In genomic region chr17:42270596-42270995, GRCh38 we compare ENCODE assay signal across 15 cellular contexts. TPM values are rescaled to one million over a fixed set of nuclear protein-coding genes. Genes with fewer than 3 reads are reported as not detected.
DNase-seq lines count a peak whose midpoint lies in the region; ATAC-seq and TF ChIP-seq lines count a peak whose summit lies in the region.
"Had no signal": no experiment of that assay in that cellular context is flagged by ENCODE, and none has a peak within 500 bp of the region (broad histone marks: within the 10 kb centered on the region; RNA-seq: fewer than 3 reads in every experiment).

No MANE protein-coding gene starts in this region.

- intact Hi-C loops in activated T-helper 2 cell treated with anti-CD3 and anti-CD28 coated beads, Interferon-gamma antibody, Interleukin-2, Interleukin-4, amounts not matched to agents 10 μg/mL and 5 μg/mL and 100 μg/mL, durations not matched to agents 14 hours and 24 hours and 36 hours (cut with micrococcal nuclease): loop anchor here (5.0 kb wide), 2 partner anchors 72 to 403 kb away; partner anchors contain the start of gene KLHL11
- intact Hi-C loops in dorsolateral prefrontal cortex (cut with DNase I): no loop called here

- H3K9me3 Mint-ChIP-seq in stimulated activated naive CD8-positive, alpha-beta T cell treated with anti-CD3 and anti-CD28 coated beads, Interleukin-15, Interleukin-2, amounts not matched to agents 100 ng/mL and 50 ng/mL, for 24 hours: no peaks in the 10 kb centered on the region
- H3K9me3 Mint-ChIP-seq in activated T-helper 2 cell treated with anti-CD3 and anti-CD28 coated beads, Interferon-gamma antibody, Interleukin-2, Interleukin-4, amounts not matched to agents 10 μg/mL and 5 μg/mL and 100 μg/mL, durations not matched to agents 14 hours and 24 hours and 36 hours: peaks cover 3% of the 10 kb centered on the region
- no peaks in the 10 kb centered on the region for H3K9me3 Mint-ChIP-seq in memory B cell

- H3K27ac ChIP-seq in dorsolateral prefrontal cortex: peak overlapping the region in 5 of 59 donors; percentile 1 to 51 (median 37)
- H3K27ac ChIP-seq: SK-N-MC had no signal

- H3K27ac Mint-ChIP-seq in stimulated activated naive CD8-positive, alpha-beta T cell treated with anti-CD3 and anti-CD28 coated beads, Interleukin-15, Interleukin-2, amounts not matched to agents 100 ng/mL and 50 ng/mL, for 24 hours: peak overlapping the region; percentile 98
- peak overlapping the region; percentile 94 for H3K27ac Mint-ChIP-seq in activated T-helper 2 cell treated with anti-CD3 and anti-CD28 coated beads, Interferon-gamma antibody, Interleukin-2, Interleukin-4, amounts not matched to agents 10 μg/mL and 5 μg/mL and 100 μg/mL, durations not matched to agents 14 hours and 24 hours and 36 hours
- H3K27ac Mint-ChIP-seq in memory B cell: peak overlapping the region; percentile 72

- no peaks in the 10 kb centered on the region for H3K27me3 ChIP-seq in dorsolateral prefrontal cortex
- H3K27me3 ChIP-seq: brain microvascular endothelial cell, left lung had no signal

- peaks cover 39% of the 10 kb centered on the region for H3K36me3 Mint-ChIP-seq in stimulated activated naive CD8-positive, alpha-beta T cell treated with anti-CD3 and anti-CD28 coated beads, Interleukin-15, Interleukin-2, amounts not matched to agents 100 ng/mL and 50 ng/mL, for 24 hours (ENCODE audit: low read depth)
- peaks cover 69% of the 10 kb centered on the region for H3K36me3 Mint-ChIP-seq in activated T-helper 2 cell treated with anti-CD3 and anti-CD28 coated beads, Interferon-gamma antibody, Interleukin-2, Interleukin-4, amounts not matched to agents 10 μg/mL and 5 μg/mL and 100 μg/mL, durations not matched to agents 14 hours and 24 hours and 36 hours (ENCODE audit: low read depth)
- no peaks in the 10 kb centered on the region for H3K36me3 Mint-ChIP-seq in memory B cell

- no peak for ATAC-seq in stimulated activated naive CD8-positive, alpha-beta T cell treated with anti-CD3 and anti-CD28 coated beads, Interleukin-15, Interleukin-2, amounts not matched to agents 100 U/mL and 50 U/mL, for 24 hours
- no peak for ATAC-seq in memory B cell (ENCODE audit: low read depth)
- no peak for ATAC-seq in GM21529 (IDR thresholded peaks at IDR 0.05; ENCODE audit: unreplicated experiment)
- ATAC-seq in GM21723 (IDR thresholded peaks at IDR 0.05; ENCODE audit: unreplicated experiment): no peak
- ATAC-seq: left lung had no signal

- H3K4me3 ChIP-seq in dorsolateral prefrontal cortex: peak overlapping the region in 1 of 59 donors; percentile 8
- H3K4me3 ChIP-seq: left lung, SK-N-MC had no signal

- DNase-seq in stimulated activated naive CD8-positive, alpha-beta T cell treated with anti-CD3 and anti-CD28 coated beads, Interleukin-15, Interleukin-2, amounts not matched to agents 100 U/mL and 50 U/mL, for 24 hours: no peak
- no peak for DNase-seq in activated T-helper 2 cell treated with anti-CD3 and anti-CD28 coated beads, Interferon-gamma antibody, Interleukin-2, Interleukin-4, amounts not matched to agents 10 μg/mL and 5 μg/mL and 100 μg/mL, durations not matched to agents 14 hours and 24 hours and 36 hours (ENCODE audit: low spot score)
- DNase-seq in memory B cell (ENCODE audit: low spot score in 2 of 2) (no peak), dorsolateral prefrontal cortex (no peak), hippocampal formation (lab: John Stamatoyannopoulos, UW) (no peak)
- DNase-seq: activated CD4-positive, CD25-positive, alpha-beta regulatory T cell; left lung; NCI-H187; NCI-H524; stimulated activated CD4-positive, alpha-beta T cell treated with anti-CD3 and anti-CD28 coated beads, Interleukin-15, amount 100 ng/mL, for 24 hours had no signal

- no peak for TF ChIP-seq CTCF in dorsolateral prefrontal cortex (IDR thresholded peaks at IDR 0.05 in 54 of 56, conservative IDR thresholded peaks at IDR 0.05 in 2 of 56; ENCODE audit: low read depth in 1 of 56, partially characterized antibody in 56 of 56)

- H3K4me1 Mint-ChIP-seq in stimulated activated naive CD8-positive, alpha-beta T cell treated with anti-CD3 and anti-CD28 coated beads, Interleukin-15, Interleukin-2, amounts not matched to agents 100 ng/mL and 50 ng/mL, for 24 hours (ENCODE audit: low read depth): peaks cover 95% of the 10 kb centered on the region
- H3K4me1 Mint-ChIP-seq in activated T-helper 2 cell treated with anti-CD3 and anti-CD28 coated beads, Interferon-gamma antibody, Interleukin-2, Interleukin-4, amounts not matched to agents 10 μg/mL and 5 μg/mL and 100 μg/mL, durations not matched to agents 14 hours and 24 hours and 36 hours (ENCODE audit: low read depth): peaks cover 69% of the 10 kb centered on the region
- H3K4me1 Mint-ChIP-seq in memory B cell: peaks cover 39% of the 10 kb centered on the region

- H3K27me3 Mint-ChIP-seq in stimulated activated naive CD8-positive, alpha-beta T cell treated with anti-CD3 and anti-CD28 coated beads, Interleukin-15, Interleukin-2, amounts not matched to agents 100 ng/mL and 50 ng/mL, for 24 hours: no peaks in the 10 kb centered on the region
- no peaks in the 10 kb centered on the region for H3K27me3 Mint-ChIP-seq in activated T-helper 2 cell treated with anti-CD3 and anti-CD28 coated beads, Interferon-gamma antibody, Interleukin-2, Interleukin-4, amounts not matched to agents 10 μg/mL and 5 μg/mL and 100 μg/mL, durations not matched to agents 14 hours and 24 hours and 36 hours (ENCODE audit: low read depth)
- H3K27me3 Mint-ChIP-seq in memory B cell: no peaks in the 10 kb centered on the region

- peak overlapping the region; percentile 96 for H3K4me3 Mint-ChIP-seq in stimulated activated naive CD8-positive, alpha-beta T cell treated with anti-CD3 and anti-CD28 coated beads, Interleukin-15, Interleukin-2, amounts not matched to agents 100 ng/mL and 50 ng/mL, for 24 hours
- H3K4me3 Mint-ChIP-seq in activated T-helper 2 cell treated with anti-CD3 and anti-CD28 coated beads, Interferon-gamma antibody, Interleukin-2, Interleukin-4, amounts not matched to agents 10 μg/mL and 5 μg/mL and 100 μg/mL, durations not matched to agents 14 hours and 24 hours and 36 hours (ENCODE audit: low read depth): no peak overlapping the region
- no peak overlapping the region for H3K4me3 Mint-ChIP-seq in memory B cell

RNA-seq across cellular contexts. Expression of gene STAT5B, which starts 5.6 kb away (rescaled TPM):
- 162 and 164 TPM in 2 replicates for total RNA-seq in activated T-helper 2 cell treated with anti-CD3 and anti-CD28 coated beads, Interferon-gamma antibody, Interleukin-2, Interleukin-4, amounts not matched to agents 10 μg/mL and 5 μg/mL and 100 μg/mL, durations not matched to agents 14 hours and 24 hours and 36 hours
- 10 to 100 TPM; 45.7 to 81.6 (median 60.4) TPM for total RNA-seq in dorsolateral prefrontal cortex

RNA-seq across cellular contexts. Expression of gene STAT5A, which starts 17.7 kb away (rescaled TPM):
- 288 and 302 TPM in 2 replicates for total RNA-seq in activated T-helper 2 cell treated with anti-CD3 and anti-CD28 coated beads, Interferon-gamma antibody, Interleukin-2, Interleukin-4, amounts not matched to agents 10 μg/mL and 5 μg/mL and 100 μg/mL, durations not matched to agents 14 hours and 24 hours and 36 hours
- 10 to 100 TPM in 71 of 120 experiments, 1 to 10 TPM in 49; 4.4 to 25.7 (median 10.8) TPM for total RNA-seq in dorsolateral prefrontal cortex

Comparison
In these comparisons a context has a peak if more than half of its experiments do, and no peak if none do; other contexts are left out.
1. RNA of gene STAT5A, which starts 17.7 kb away (total RNA-seq): 288 to 302 TPM in activated T-helper 2 cell treated with anti-CD3 and anti-CD28 coated beads, Interferon-gamma antibody, Interleukin-2, Interleukin-4, amounts not matched to agents 10 μg/mL and 5 μg/mL and 100 μg/mL, durations not matched to agents 14 hours and 24 hours and 36 hours; 4.4 to 25.7 TPM in dorsolateral prefrontal cortex; every median in the first group is over 10 times any median in the second.
2. Peak in every context shown above with its lines, with median percentiles within 50 percentile points of each other: H3K27ac Mint-ChIP-seq.